In the genomic region with DNA sequence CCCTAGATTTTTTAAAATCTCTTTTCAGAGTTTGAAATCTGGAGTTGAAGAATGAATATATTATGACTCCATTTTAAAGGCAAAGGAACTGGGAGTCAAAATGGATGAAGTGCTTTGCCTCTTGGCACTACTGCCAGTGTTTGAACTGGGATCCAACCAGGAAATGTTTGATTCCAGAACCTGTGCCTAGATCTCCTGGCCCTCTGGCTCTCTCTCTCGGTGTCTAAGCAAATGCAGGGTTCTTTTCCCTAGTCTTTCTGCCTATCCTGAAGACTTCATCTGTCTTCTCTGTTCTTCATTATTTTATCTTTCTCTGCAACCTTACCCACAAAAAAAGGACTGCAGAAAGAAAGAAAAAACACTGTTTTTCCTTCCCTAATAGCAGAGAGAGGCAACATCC, we compare ENCODE assay signal across 25 cellular contexts. TPM values are rescaled to one million over a fixed set of nuclear protein-coding genes. Genes with fewer than 3 reads are reported as not detected.
A peak's percentile ranks its signal among the peaks of the same experiment; 100 is the strongest.
DNase-seq lines count a peak whose midpoint lies in the region; ATAC-seq and FAIRE-seq lines count a peak whose summit lies in the region.
"Had no signal": no experiment of that assay in that cellular context is flagged by ENCODE, and none has a peak within 500 bp of the region (broad histone marks: within the 10 kb centered on the region; RNA-seq: fewer than 3 reads in every experiment).

No MANE protein-coding gene starts in this region.

- H3K27me3 Mint-ChIP-seq in activated naive CD4-positive, alpha-beta T cell treated with anti-CD3 and anti-CD28 coated beads, Interleukin-2, amount 50 U/mL, for 24 hours = no peaks in the 10 kb centered on the region
- no peaks in the 10 kb centered on the region for H3K27me3 Mint-ChIP-seq in activated naive CD8-positive, alpha-beta T cell treated with anti-CD3 and anti-CD28 coated beads, Interleukin-2, amount 10 ng/mL, durations not matched to agents 7 days and 5 days
- H3K27me3 Mint-ChIP-seq in stimulated activated memory B cell treated with anti-CD40 and anti-IgM and Interleukin-4, amounts not matched to agents 10 μg/mL and 1 μg/mL and 100 μg/mL, for 72 hours = no peaks in the 10 kb centered on the region

- peaks cover 11% of the 10 kb centered on the region for H3K9me3 Mint-ChIP-seq in activated naive CD4-positive, alpha-beta T cell treated with anti-CD3 and anti-CD28 coated beads, Interleukin-2, amount 50 U/mL, for 24 hours
- no peaks in the 10 kb centered on the region for H3K9me3 Mint-ChIP-seq in activated naive CD8-positive, alpha-beta T cell treated with anti-CD3 and anti-CD28 coated beads, Interleukin-2, amount 10 ng/mL, durations not matched to agents 7 days and 5 days
- no peaks in the 10 kb centered on the region for H3K9me3 Mint-ChIP-seq in stimulated activated memory B cell treated with anti-CD40 and anti-IgM and Interleukin-4, amounts not matched to agents 10 μg/mL and 1 μg/mL and 100 μg/mL, for 72 hours
- H3K9me3 Mint-ChIP-seq: HFFc6 had no signal

- no peak for ATAC-seq in activated naive CD8-positive, alpha-beta T cell treated with anti-CD3 and anti-CD28 coated beads, Interleukin-2, amount 10 ng/mL, durations not matched to agents 7 days and 5 days (ENCODE audit: low read depth)
- ATAC-seq in stimulated activated memory B cell treated with anti-CD40 and anti-IgM and Interleukin-4, amounts not matched to agents 10 μg/mL and 1 μg/mL and 100 μg/mL, for 72 hours = no peak
- ATAC-seq: gastrocnemius medialis, left cardiac atrium, right cardiac atrium, Right ventricle myocardium inferior had no signal

- DNase-seq in DMS53 (lab: John Stamatoyannopoulos, UW) = peak; percentile 21
- no peak for DNase-seq in DMS53 treated with DMSO at 0.1 percent for 48 hours (lab: John Stamatoyannopoulos, UW; ENCODE audit: unreplicated experiment)
- DNase-seq in activated naive CD4-positive, alpha-beta T cell (lab: John Stamatoyannopoulos, UW) = no peak
- no peak for DNase-seq in activated naive CD8-positive, alpha-beta T cell treated with anti-CD3 and anti-CD28 coated beads, Interleukin-2, amount 10 ng/mL, durations not matched to agents 7 days and 5 days
- no peak for DNase-seq in SHP77 (lab: John Stamatoyannopoulos, UW)
- no peak for DNase-seq in HTR-8/SVneo (ENCODE audit: insufficient read length, low spot score)
- DNase-seq: activated CD8-positive, alpha-beta memory T cell treated with anti-CD3 and anti-CD28 coated beads for 24 hours; activated T-cell treated with anti-CD3 and anti-CD28 coated beads, Interleukin-2, amount 50 U/mL, for 1 hour; cerebellar nuclear complex; gastrocnemius medialis; GOT3; HFFc6; Karpas-422; left cardiac atrium; NCI-H146; NCI-H510A; OCI-M1; posterior cingulate gyrus; right cardiac atrium; stimulated activated CD4-positive, alpha-beta T cell treated with anti-CD3 and anti-CD28 coated beads, Interleukin-4, amount 100 ng/mL, for 1 hour had no signal

- H3K36me3 Mint-ChIP-seq in activated naive CD4-positive, alpha-beta T cell treated with anti-CD3 and anti-CD28 coated beads, Interleukin-2, amount 50 U/mL, for 24 hours = peaks cover 48% of the 10 kb centered on the region
- peaks cover 37% of the 10 kb centered on the region for H3K36me3 Mint-ChIP-seq in activated naive CD8-positive, alpha-beta T cell treated with anti-CD3 and anti-CD28 coated beads, Interleukin-2, amount 10 ng/mL, durations not matched to agents 7 days and 5 days
- H3K36me3 Mint-ChIP-seq in stimulated activated memory B cell treated with anti-CD40 and anti-IgM and Interleukin-4, amounts not matched to agents 10 μg/mL and 1 μg/mL and 100 μg/mL, for 72 hours = peaks cover 50% of the 10 kb centered on the region

- POLR2A ChIA-PET in activated naive CD8-positive, alpha-beta T cell treated with anti-CD3 and anti-CD28 coated beads, Interleukin-2, amount 10 ng/mL, durations not matched to agents 7 days and 5 days (lab: Charles Lee) = interaction anchor here (10.2 kb wide), 1 partner anchor 16 kb away, joined by 311 read pairs; the partner anchor contains the start of gene BTG1

- no peak for FAIRE-seq in HTR-8/SVneo (lab: Jason Lieb, UNC)
- FAIRE-seq: G401.6, urothelium cell line had no signal

- H3K4me1 Mint-ChIP-seq in activated naive CD4-positive, alpha-beta T cell treated with anti-CD3 and anti-CD28 coated beads, Interleukin-2, amount 50 U/mL, for 24 hours = peaks cover 87% of the 10 kb centered on the region
- peaks cover 66% of the 10 kb centered on the region for H3K4me1 Mint-ChIP-seq in activated naive CD8-positive, alpha-beta T cell treated with anti-CD3 and anti-CD28 coated beads, Interleukin-2, amount 10 ng/mL, durations not matched to agents 7 days and 5 days
- peaks cover 74% of the 10 kb centered on the region for H3K4me1 Mint-ChIP-seq in stimulated activated memory B cell treated with anti-CD40 and anti-IgM and Interleukin-4, amounts not matched to agents 10 μg/mL and 1 μg/mL and 100 μg/mL, for 72 hours

- peak overlapping the region; percentile 92 for H3K27ac Mint-ChIP-seq in activated naive CD4-positive, alpha-beta T cell treated with anti-CD3 and anti-CD28 coated beads, Interleukin-2, amount 50 U/mL, for 24 hours
- peak overlapping the region; percentile 75 for H3K27ac Mint-ChIP-seq in activated naive CD8-positive, alpha-beta T cell treated with anti-CD3 and anti-CD28 coated beads, Interleukin-2, amount 10 ng/mL, durations not matched to agents 7 days and 5 days
- peak overlapping the region; percentile 44 for H3K27ac Mint-ChIP-seq in stimulated activated memory B cell treated with anti-CD40 and anti-IgM and Interleukin-4, amounts not matched to agents 10 μg/mL and 1 μg/mL and 100 μg/mL, for 72 hours
- H3K27ac Mint-ChIP-seq: HFFc6 had no signal

- peak overlapping the region; percentile 97 for H3K4me3 Mint-ChIP-seq in activated naive CD4-positive, alpha-beta T cell treated with anti-CD3 and anti-CD28 coated beads, Interleukin-2, amount 50 U/mL, for 24 hours
- peak overlapping the region; percentile 47 for H3K4me3 Mint-ChIP-seq in activated naive CD8-positive, alpha-beta T cell treated with anti-CD3 and anti-CD28 coated beads, Interleukin-2, amount 10 ng/mL, durations not matched to agents 7 days and 5 days
- H3K4me3 Mint-ChIP-seq in stimulated activated memory B cell treated with anti-CD40 and anti-IgM and Interleukin-4, amounts not matched to agents 10 μg/mL and 1 μg/mL and 100 μg/mL, for 72 hours = no peak overlapping the region
- H3K4me3 Mint-ChIP-seq: HFFc6 had no signal

RNA-seq across cellular contexts. Expression of gene BTG1, which starts 17.0 kb away (rescaled TPM):
- total RNA-seq in activated naive CD8-positive, alpha-beta T cell treated with anti-CD3 and anti-CD28 coated beads, Interleukin-2, amount 10 ng/mL, durations not matched to agents 7 days and 5 days = 100 to 1,000 TPM; 249 to 255 TPM
